ENCODE assay signal across 8 cellular contexts in the genomic region with DNA sequence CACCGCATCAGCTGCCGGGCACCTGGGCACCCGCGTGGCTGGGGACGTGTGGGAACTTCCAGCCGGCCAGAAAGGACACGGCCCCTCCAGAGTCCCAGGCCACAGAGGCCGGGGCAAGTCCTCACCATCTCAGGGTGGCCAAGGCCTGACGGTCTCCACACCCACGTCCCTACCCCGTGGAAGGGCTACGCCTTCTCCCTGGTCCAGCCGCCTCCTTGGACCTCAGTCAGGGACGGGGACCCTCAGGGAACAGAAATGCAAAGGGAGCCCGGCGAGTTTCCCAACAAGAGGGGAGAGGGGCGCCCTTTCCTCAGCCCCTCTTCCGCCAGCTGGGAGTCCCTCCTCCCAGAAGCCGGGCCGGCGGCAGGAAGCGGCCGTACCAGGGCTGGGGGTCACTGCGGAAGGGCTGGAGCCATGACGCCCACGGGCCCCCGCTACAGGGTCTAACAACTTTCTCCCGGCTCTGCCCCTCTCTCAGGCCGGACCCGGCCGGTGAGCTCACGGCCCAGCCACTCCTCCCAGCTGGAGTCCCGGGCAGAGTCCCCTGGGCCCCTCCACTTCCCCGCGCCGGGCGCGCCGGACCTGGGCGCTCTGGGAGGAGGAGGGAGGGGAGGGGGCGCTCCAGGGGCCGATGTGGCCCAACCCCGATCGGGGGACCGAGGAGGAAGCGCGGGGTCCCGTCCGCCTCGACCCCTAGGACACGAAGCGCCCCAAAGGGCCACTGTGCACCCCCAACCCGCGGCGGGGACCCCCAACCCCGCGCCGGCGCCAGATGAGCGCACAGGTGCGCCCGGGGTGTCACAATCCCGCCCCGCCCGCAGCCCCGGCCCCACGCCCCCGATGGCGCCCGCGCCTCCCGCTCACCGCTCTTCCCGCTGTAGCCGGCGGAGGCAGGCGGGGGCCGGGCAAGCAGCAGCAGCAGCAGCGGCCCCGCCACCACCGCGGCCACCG. TPM values are rescaled to one million over a fixed set of nuclear protein-coding genes. Genes with fewer than 3 reads are reported as not detected.
DNase-seq lines count a peak whose midpoint lies in the region; ATAC-seq and TF ChIP-seq lines count a peak whose summit lies in the region.

No MANE protein-coding gene starts in this region.

- H3K4me1 ChIP-seq in SJCRH30 = peaks cover 5% of the 10 kb centered on the region
- no peaks in the 10 kb centered on the region for H3K4me1 ChIP-seq in endocrine pancreas (ENCODE audit: control insufficient read depth, insufficient read depth, low read length)

- H3K4me3 Mint-ChIP-seq in naive B cell = peak overlapping the region; percentile 52 to 88 (median 70)

- no peaks in the 10 kb centered on the region for H3K9me3 Mint-ChIP-seq in naive B cell

- H3K36me3 ChIP-seq in SJCRH30 (peaks cover 3% of the 10 kb centered on the region; the same call in 1 of the 2 replicates), endocrine pancreas (ENCODE audit: control insufficient read depth, insufficient read depth, low read length) (peaks cover 2% of the 10 kb centered on the region)

- H3K4me3 ChIP-seq in HFF-Myc (replicated peaks; ENCODE audit: low read depth, low read length) = peak overlapping the region; percentile 77
- H3K4me3 ChIP-seq in SJCRH30 = peak overlapping the region; percentile 69
- H3K4me3 ChIP-seq in endocrine pancreas (ENCODE audit: control insufficient read depth, insufficient read depth, low read length) = no peak overlapping the region

- H3K27me3 Mint-ChIP-seq in naive B cell = no peaks in the 10 kb centered on the region

- ATAC-seq in naive B cell (ENCODE audit: low read depth in 2 of 2) (peak; percentile 14 to 25), HG03457 (IDR thresholded peaks at IDR 0.05; ENCODE audit: unreplicated experiment) (no peak)

- H3K36me3 Mint-ChIP-seq in naive B cell = no peaks in the 10 kb centered on the region

- peak overlapping the region in 1 of 6 donors; percentile 89 for H3K27ac Mint-ChIP-seq in naive B cell

- no peak overlapping the region for H3K27ac ChIP-seq in SJCRH30

- DNase-seq in DMS 273 (lab: John Stamatoyannopoulos, UW; ENCODE audit: unreplicated experiment) (peak; percentile 77), DMS 273 treated with DMSO at 0.1 percent for 48 hours (lab: John Stamatoyannopoulos, UW) (no peak), HFF-Myc (ENCODE audit: extremely low read depth, low read depth) (no peak), SJCRH30 (peak in 1 of 2 experiments; percentile 46), naive B cell (no peak), NOMO-1 treated with dmso at 0.1 percent for 144 hours (lab: John Stamatoyannopoulos, UW; ENCODE audit: unreplicated experiment) (no peak)

- no peak for TF ChIP-seq CTCF in HFF-Myc (IDR thresholded peaks at IDR 0.05; ENCODE audit: low read depth, low read length, missing control alignments)

- H3K9me3 ChIP-seq in SJCRH30 (replicated peaks) (no peaks in the 10 kb centered on the region), endocrine pancreas (ENCODE audit: control insufficient read depth, low read length) (no peaks in the 10 kb centered on the region)

- no peaks in the 10 kb centered on the region for H3K27me3 ChIP-seq in SJCRH30
- no peaks in the 10 kb centered on the region for H3K27me3 ChIP-seq in endocrine pancreas (ENCODE audit: control insufficient read depth, insufficient read depth, low read length)

- H3K4me1 Mint-ChIP-seq in naive B cell = peaks cover 9 to 32% (median 26%) of the 10 kb centered on the region in 3 donors

- peak overlapping the region; percentile 86 for H3K9ac ChIP-seq in endocrine pancreas (ENCODE audit: control insufficient read depth, insufficient read depth, low read length)

RNA-seq across cellular contexts. Expression of a gene that starts 0.7 kb away (rescaled TPM):
- total RNA-seq in SJCRH30 (2014; rRNA removed; shearing (Covaris generic)) = 25.6 and 27.5 TPM in 2 replicates
- polyA plus RNA-seq in naive B cell (ENCODE audit: low read depth in 6 of 6) = 10 to 100 TPM in 5 of 6 donors, 1 to 10 TPM in 1; 7.1 to 24.3 (median 17.2) TPM

RNA-seq across cellular contexts. Expression of a gene that starts 10.8 kb away (rescaled TPM):
- total RNA-seq in SJCRH30 (2014; rRNA removed; shearing (Covaris generic)) = 81.4 and 96.8 TPM in 2 replicates
- 10 to 100 TPM; 60.1 to 76.8 (median 65.7) TPM for polyA plus RNA-seq in naive B cell (ENCODE audit: low read depth in 6 of 6)

RNA-seq across cellular contexts. Expression of a gene that starts 15.9 kb away (rescaled TPM):
- 140 and 149 TPM in 2 replicates for total RNA-seq in SJCRH30 (2014; rRNA removed; shearing (Covaris generic))
- polyA plus RNA-seq in naive B cell (ENCODE audit: low read depth in 6 of 6) = 100 to 1,000 TPM in 1 of 6 donors, 10 to 100 TPM in 5; 56.9 to 104 (median 65.1) TPM

RNA-seq across cellular contexts. Expression of a gene that starts 20.6 kb away (rescaled TPM):
- 4.8 and 5.7 TPM in 2 replicates for total RNA-seq in SJCRH30 (2014; rRNA removed; shearing (Covaris generic))
- polyA plus RNA-seq in naive B cell (ENCODE audit: low read depth in 6 of 6) = 1 to 10 TPM; 3.8 to 9.4 (median 5.2) TPM

RNA-seq across cellular contexts. Expression of a gene that starts 28.6 kb away (rescaled TPM):
- 20.9 and 21.1 TPM in 2 replicates for total RNA-seq in SJCRH30 (2014; rRNA removed; shearing (Covaris generic))
- polyA plus RNA-seq in naive B cell (ENCODE audit: low read depth in 6 of 6) = 1 to 10 TPM in 5 of 6 donors, under 1 TPM in 1; 0.93 to 2.7 (median 1.9) TPM
